Comparison of ENCODE assay signal across 8 cellular contexts in genomic region chr9:128127990-128128835, GRCh38. TPM values are rescaled to one million over a fixed set of nuclear protein-coding genes. Genes with fewer than 3 reads are reported as not detected.
DNase-seq lines count a peak whose midpoint lies in the region; ATAC-seq, FAIRE-seq and TF ChIP-seq lines count a peak whose summit lies in the region.

No MANE protein-coding gene starts in this region.

- H2AFZ ChIP-seq in fibroblast of lung (ENCODE audit: low read length) = peak overlapping the region; percentile 93

- no peaks in the 10 kb centered on the region for H4K20me1 ChIP-seq in fibroblast of lung (ENCODE audit: control insufficient read depth, extremely low read depth, insufficient read depth, low read length)

- H3K4me1 Mint-ChIP-seq in activated T-helper 1 cell treated with anti-CD3 and anti-CD28 coated beads, Interleukin-12 subunit alpha, Interleukin-12 subunit beta, Interleukin-2, Interleukin-4 antibody, amounts not matched to agents 30 ng/mL and 10 ng/mL and 1 ng/mL, durations not matched to agents 14 hours and 24 hours and 36 hours (ENCODE audit: low read depth) = peaks cover 39% of the 10 kb centered on the region
- peaks cover 22 to 44% (median 35%) of the 10 kb centered on the region in 7 donors for H3K4me1 Mint-ChIP-seq in naive thymus-derived CD4-positive, alpha-beta T cell
- peaks cover 43% of the 10 kb centered on the region for H3K4me1 Mint-ChIP-seq in stimulated activated effector memory CD8-positive, alpha-beta T cell treated with anti-CD3 and anti-CD28 coated beads, Interleukin-12 subunit alpha, Interleukin-12 subunit beta, amount 100 ng/mL, for 72 hours

- H3K27me3 ChIP-seq in fibroblast of lung (ENCODE audit: control insufficient read depth, insufficient read depth, low read length) = peaks cover 9% of the 10 kb centered on the region
- H3K27me3 ChIP-seq in naive thymus-derived CD4-positive, alpha-beta T cell (ENCODE audit: control insufficient read depth in 2 of 2, insufficient read depth in 2 of 2, low read length in 2 of 2) = no peaks in the 10 kb centered on the region

- peaks cover 10% of the 10 kb centered on the region for H3K79me2 ChIP-seq in fibroblast of lung (ENCODE audit: control insufficient read depth, insufficient read depth, low read length)

- H3K36me3 Mint-ChIP-seq in activated T-helper 1 cell treated with anti-CD3 and anti-CD28 coated beads, Interleukin-12 subunit alpha, Interleukin-12 subunit beta, Interleukin-2, Interleukin-4 antibody, amounts not matched to agents 30 ng/mL and 10 ng/mL and 1 ng/mL, durations not matched to agents 14 hours and 24 hours and 36 hours (ENCODE audit: low read depth) = peaks cover 4% of the 10 kb centered on the region
- H3K36me3 Mint-ChIP-seq in naive thymus-derived CD4-positive, alpha-beta T cell = peaks cover 0 to 4% (median 0%) of the 10 kb centered on the region in 5 donors
- H3K36me3 Mint-ChIP-seq in stimulated activated effector memory CD8-positive, alpha-beta T cell treated with anti-CD3 and anti-CD28 coated beads, Interleukin-12 subunit alpha, Interleukin-12 subunit beta, amount 100 ng/mL, for 72 hours = peaks cover 24% of the 10 kb centered on the region

- H3K9me3 Mint-ChIP-seq in activated T-helper 1 cell treated with anti-CD3 and anti-CD28 coated beads, Interleukin-12 subunit alpha, Interleukin-12 subunit beta, Interleukin-2, Interleukin-4 antibody, amounts not matched to agents 30 ng/mL and 10 ng/mL and 1 ng/mL, durations not matched to agents 14 hours and 24 hours and 36 hours = no peaks in the 10 kb centered on the region
- H3K9me3 Mint-ChIP-seq in naive thymus-derived CD4-positive, alpha-beta T cell = peaks cover 0 to 4% (median 0%) of the 10 kb centered on the region in 11 donors
- no peaks in the 10 kb centered on the region for H3K9me3 Mint-ChIP-seq in stimulated activated effector memory CD8-positive, alpha-beta T cell treated with anti-CD3 and anti-CD28 coated beads, Interleukin-12 subunit alpha, Interleukin-12 subunit beta, amount 100 ng/mL, for 72 hours

- H3K4me3 ChIP-seq in fibroblast of lung (replicated peaks in 1 of 4; ENCODE audit: control extremely low read depth in 1 of 4, insufficient read depth in 1 of 4, low read depth in 3 of 4, low read length in 4 of 4) = peak overlapping the region; percentile 75 to 93 (median 88)
- H3K4me3 ChIP-seq in naive thymus-derived CD4-positive, alpha-beta T cell (ENCODE audit: low read length) = peak overlapping the region; percentile 99

- H3K27ac ChIP-seq in KOPT-K1 (ENCODE audit: low read depth, low read length, poor library complexity, severe bottlenecking) (peak overlapping the region; percentile 95), fibroblast of lung (ENCODE audit: insufficient read depth, low read length) (peak overlapping the region; percentile 95)
- peak overlapping the region; percentile 98 for H3K27ac ChIP-seq in naive thymus-derived CD4-positive, alpha-beta T cell (ENCODE audit: low read depth, low read length)

- FAIRE-seq in RCC 7860 (lab: Jason Lieb, UNC) = peak; percentile 7

- H3K9me3 ChIP-seq in KOPT-K1 (ENCODE audit: insufficient read depth, low read length, poor library complexity, severe bottlenecking) = no peaks in the 10 kb centered on the region
- H3K9me3 ChIP-seq in fibroblast of lung (ENCODE audit: control insufficient read depth, insufficient read depth, low read depth, low read length) = no peaks in the 10 kb centered on the region
- H3K9me3 ChIP-seq in naive thymus-derived CD4-positive, alpha-beta T cell (ENCODE audit: control insufficient read depth in 2 of 3, low read length in 3 of 3) = no peaks in the 10 kb centered on the region

- DNase-seq in DMS79 (lab: John Stamatoyannopoulos, UW) (peak; percentile 68), RCC 7860 (ENCODE audit: low spot score) (peak; percentile 77), fibroblast of lung (ENCODE audit: low read depth in 2 of 2) (peak; percentile 91 to 92)
- DNase-seq in activated T-helper 1 cell treated with anti-CD3 and anti-CD28 coated beads, Interleukin-12 subunit alpha, Interleukin-12 subunit beta, Interleukin-2, Interleukin-4 antibody, amounts not matched to agents 30 ng/mL and 10 ng/mL and 1 ng/mL, durations not matched to agents 14 hours and 24 hours and 36 hours (ENCODE audit: low spot score) = peak; percentile 79
- DNase-seq in naive thymus-derived CD4-positive, alpha-beta T cell = peak; percentile 81 to 96 (median 93)
- peak; percentile 86 to 96 for DNase-seq in stimulated activated effector memory CD8-positive, alpha-beta T cell treated with anti-CD3 and anti-CD28 coated beads, Interleukin-12 subunit alpha, Interleukin-12 subunit beta, amount 100 ng/mL, for 72 hours (ENCODE audit: low spot score in 2 of 2)

- peak overlapping the region; percentile 90 for H3K4me3 Mint-ChIP-seq in activated T-helper 1 cell treated with anti-CD3 and anti-CD28 coated beads, Interleukin-12 subunit alpha, Interleukin-12 subunit beta, Interleukin-2, Interleukin-4 antibody, amounts not matched to agents 30 ng/mL and 10 ng/mL and 1 ng/mL, durations not matched to agents 14 hours and 24 hours and 36 hours
- H3K4me3 Mint-ChIP-seq in naive thymus-derived CD4-positive, alpha-beta T cell = peak overlapping the region; percentile 93 to 99 (median 98)
- peak overlapping the region; percentile 98 for H3K4me3 Mint-ChIP-seq in stimulated activated effector memory CD8-positive, alpha-beta T cell treated with anti-CD3 and anti-CD28 coated beads, Interleukin-12 subunit alpha, Interleukin-12 subunit beta, amount 100 ng/mL, for 72 hours

- peak overlapping the region; percentile 99 for H3K27ac Mint-ChIP-seq in activated T-helper 1 cell treated with anti-CD3 and anti-CD28 coated beads, Interleukin-12 subunit alpha, Interleukin-12 subunit beta, Interleukin-2, Interleukin-4 antibody, amounts not matched to agents 30 ng/mL and 10 ng/mL and 1 ng/mL, durations not matched to agents 14 hours and 24 hours and 36 hours
- peak overlapping the region; percentile 97 to 100 (median 99) for H3K27ac Mint-ChIP-seq in naive thymus-derived CD4-positive, alpha-beta T cell
- peak overlapping the region; percentile 99 for H3K27ac Mint-ChIP-seq in stimulated activated effector memory CD8-positive, alpha-beta T cell treated with anti-CD3 and anti-CD28 coated beads, Interleukin-12 subunit alpha, Interleukin-12 subunit beta, amount 100 ng/mL, for 72 hours

- peak overlapping the region; percentile 98 for H3K9ac ChIP-seq in fibroblast of lung (ENCODE audit: insufficient read depth, low read length)

- peak overlapping the region; percentile 95 for H3K4me2 ChIP-seq in fibroblast of lung (ENCODE audit: extremely low read depth, insufficient read depth, low read length)

- peak; percentile 59 for ATAC-seq in GM21825 (IDR thresholded peaks at IDR 0.05; ENCODE audit: unreplicated experiment)
- ATAC-seq in naive thymus-derived CD4-positive, alpha-beta T cell = peak; percentile 89
- ATAC-seq in stimulated activated effector memory CD8-positive, alpha-beta T cell treated with anti-CD3 and anti-CD28 coated beads, Interleukin-12 subunit alpha, Interleukin-12 subunit beta, amount 100 ng/mL, for 72 hours = peak; percentile 82

- H3K36me3 ChIP-seq in KOPT-K1 (ENCODE audit: insufficient read depth, low read length) (peaks cover 27% of the 10 kb centered on the region; the same call in 1 of the 2 replicates), fibroblast of lung (ENCODE audit: control insufficient read depth, insufficient read depth, low read length) (peaks cover 2% of the 10 kb centered on the region)
- H3K36me3 ChIP-seq in naive thymus-derived CD4-positive, alpha-beta T cell (ENCODE audit: control insufficient read depth in 2 of 3, insufficient read depth in 3 of 3, low read length in 3 of 3) = peaks cover 0 to 28% (median 0%) of the 10 kb centered on the region in 3 experiments

- POLR2A ChIA-PET in naive thymus-derived CD4-positive, alpha-beta T cell (lab: Charles Lee) = interaction anchor here (0.9 to 3.0 kb wide), 7 partner anchors 11 to 148 kb away, joined by 3 to 27 read pairs (median 5); partner anchors contain the start of genes BBLN, CIZ1, GOLGA2 and SWI5

- no peak for TF ChIP-seq CTCF in fibroblast of lung (conservative IDR thresholded peaks at IDR 0.05 in 1 of 2, IDR thresholded peaks at IDR 0.05 in 1 of 2; ENCODE audit: low read depth in 1 of 2, low read length in 2 of 2)

- peaks cover 13% of the 10 kb centered on the region for H3K4me1 ChIP-seq in fibroblast of lung (ENCODE audit: control insufficient read depth, extremely low read depth, insufficient read depth, low read length)
- H3K4me1 ChIP-seq in naive thymus-derived CD4-positive, alpha-beta T cell (ENCODE audit: control insufficient read depth in 2 of 2, insufficient read depth in 2 of 2, low read length in 2 of 2) = peaks cover 16 to 20% of the 10 kb centered on the region in 2 donors

- CTCF ChIA-PET in naive thymus-derived CD4-positive, alpha-beta T cell (lab: Charles Lee) = interaction anchor here (0.6 to 1.7 kb wide), 7 partner anchors 8 to 79 kb away, joined by 3 to 13 read pairs (median 4); no protein-coding TSS in a partner anchor

- H3K27me3 Mint-ChIP-seq in activated T-helper 1 cell treated with anti-CD3 and anti-CD28 coated beads, Interleukin-12 subunit alpha, Interleukin-12 subunit beta, Interleukin-2, Interleukin-4 antibody, amounts not matched to agents 30 ng/mL and 10 ng/mL and 1 ng/mL, durations not matched to agents 14 hours and 24 hours and 36 hours (ENCODE audit: insufficient read depth) = peaks cover 19% of the 10 kb centered on the region
- peaks cover 0 to 24% (median 3%) of the 10 kb centered on the region in 5 donors for H3K27me3 Mint-ChIP-seq in naive thymus-derived CD4-positive, alpha-beta T cell

- intact Hi-C loops in activated T-helper 1 cell treated with anti-CD3 and anti-CD28 coated beads, Interleukin-12 subunit alpha, Interleukin-12 subunit beta, Interleukin-2, Interleukin-4 antibody, amounts not matched to agents 30 ng/mL and 10 ng/mL and 1 ng/mL, durations not matched to agents 14 hours and 24 hours and 36 hours (cut with micrococcal nuclease) = loop anchor here (1.0 to 2.0 kb wide), 10 partner anchors 11 to 357 kb away; partner anchors contain the start of genes BBLN, CIZ1, COQ4 and DPM2
- intact Hi-C loops in naive thymus-derived CD4-positive, alpha-beta T cell (cut with micrococcal nuclease) = loop anchor here (1.0 to 10.0 kb wide), 18 partner anchors 11 to 1141 kb away; partner anchors contain the start of genes BBLN (in 2 of the 2), CIZ1 (in 2 of the 2), PTRH1 (in 2 of the 2) and COQ4 (in 1 of the 2)

RNA-seq across cellular contexts. Expression of gene PTGES2, which starts 0.7 kb away (rescaled TPM):
- 87.7 and 89.2 TPM in 2 replicates for total RNA-seq in activated T-helper 1 cell treated with anti-CD3 and anti-CD28 coated beads, Interleukin-12 subunit alpha, Interleukin-12 subunit beta, Interleukin-2, Interleukin-4 antibody, amounts not matched to agents 30 ng/mL and 10 ng/mL and 1 ng/mL, durations not matched to agents 14 hours and 24 hours and 36 hours
- total RNA-seq in fibroblast of lung = 57.3 and 57.6 TPM in 2 replicates
- 44.8 and 60.7 TPM in 2 replicates for polyA plus RNA-seq in fibroblast of lung
- 47.2 and 75.5 TPM in 2 replicates for polyA plus RNA-seq in fibroblast of lung (2012)
- polyA minus RNA-seq in fibroblast of lung (ENCODE audit: low replicate concordance) = 38.8 and 98.7 TPM in 2 replicates
- 10 to 100 TPM; 52.0 to 70.8 (median 61.3) TPM for total RNA-seq in naive thymus-derived CD4-positive, alpha-beta T cell
- 10 to 100 TPM; 32.3 to 36.1 TPM for polyA plus RNA-seq in naive thymus-derived CD4-positive, alpha-beta T cell

RNA-seq across cellular contexts. Expression of gene LCN2, which starts 21.0 kb away (rescaled TPM):
- total RNA-seq in activated T-helper 1 cell treated with anti-CD3 and anti-CD28 coated beads, Interleukin-12 subunit alpha, Interleukin-12 subunit beta, Interleukin-2, Interleukin-4 antibody, amounts not matched to agents 30 ng/mL and 10 ng/mL and 1 ng/mL, durations not matched to agents 14 hours and 24 hours and 36 hours = not detected in 2 replicates
- total RNA-seq in fibroblast of lung = not detected in 2 replicates
- polyA plus RNA-seq in fibroblast of lung = not detected in 2 replicates
- not detected in 2 replicates for polyA plus RNA-seq in fibroblast of lung (2012)
- not detected in 2 replicates for polyA minus RNA-seq in fibroblast of lung (ENCODE audit: low replicate concordance)
- total RNA-seq in naive thymus-derived CD4-positive, alpha-beta T cell = not detected
- not detected for polyA plus RNA-seq in naive thymus-derived CD4-positive, alpha-beta T cell

RNA-seq across cellular contexts. Expression of gene BBLN, which starts 31.9 kb away (rescaled TPM):
- total RNA-seq in activated T-helper 1 cell treated with anti-CD3 and anti-CD28 coated beads, Interleukin-12 subunit alpha, Interleukin-12 subunit beta, Interleukin-2, Interleukin-4 antibody, amounts not matched to agents 30 ng/mL and 10 ng/mL and 1 ng/mL, durations not matched to agents 14 hours and 24 hours and 36 hours = 97.3 and 106 TPM in 2 replicates
- total RNA-seq in fibroblast of lung = 22.1 and 29.4 TPM in 2 replicates
- polyA plus RNA-seq in fibroblast of lung = 23.8 TPM in 2 replicates
- polyA plus RNA-seq in fibroblast of lung (2012) = 46.5 and 66.7 TPM in 2 replicates
- 9.5 and 10.2 TPM in 2 replicates for polyA minus RNA-seq in fibroblast of lung (ENCODE audit: low replicate concordance)
- total RNA-seq in naive thymus-derived CD4-positive, alpha-beta T cell = 10 to 100 TPM; 42.7 to 87.8 (median 48.0) TPM
- 100 to 1,000 TPM in 1 of 2 donors, 10 to 100 TPM in 1; 99.2 to 102 TPM for polyA plus RNA-seq in naive thymus-derived CD4-positive, alpha-beta T cell

Comparison
In these comparisons a context has a peak if more than half of its experiments do, and no peak if none do; other contexts are left out.
1. Peak in every context shown above with its lines: DNase-seq, ATAC-seq, H3K4me3 ChIP-seq and H3K27ac ChIP-seq.